23 cellular contexts compared by ENCODE assay signal in the genomic region with DNA sequence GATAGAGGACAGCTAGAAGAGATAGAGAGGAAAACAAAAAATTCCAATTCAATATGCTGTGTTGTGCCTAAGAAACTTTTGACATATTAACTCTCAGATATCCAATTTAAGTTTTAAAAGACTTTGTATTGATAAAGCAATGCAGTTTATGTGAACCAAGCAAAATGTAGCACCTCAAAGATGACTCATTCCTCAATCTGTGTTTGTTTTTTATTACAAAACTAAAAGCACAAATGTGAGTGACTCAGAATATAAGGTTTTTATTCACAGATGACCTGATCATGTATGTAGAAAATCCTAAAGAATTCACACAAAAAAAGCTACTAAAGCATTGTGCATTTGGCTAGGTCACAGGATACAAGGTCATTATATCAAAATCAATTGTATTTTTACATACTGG. TPM values are rescaled to one million over a fixed set of nuclear protein-coding genes. Genes with fewer than 3 reads are reported as not detected.
DNase-seq lines count a peak whose midpoint lies in the region; ATAC-seq, FAIRE-seq and TF ChIP-seq lines count a peak whose summit lies in the region.
"Had no signal": no experiment of that assay in that cellular context is flagged by ENCODE, and none has a peak within 500 bp of the region (broad histone marks: within the 10 kb centered on the region; RNA-seq: fewer than 3 reads in every experiment).

No MANE protein-coding gene starts in this region.

- intact Hi-C loops in HepG2 (cut with micrococcal nuclease; ENCODE audit: unreplicated experiment) = no loop called here
- intact Hi-C loops in mucosa of descending colon (cut with DNase I, micrococcal nuclease) = no loop called here

- no peak overlapping the region for H3K27ac ChIP-seq in liver (ENCODE audit: low read depth in 1 of 2, low read length in 2 of 2)
- H3K27ac ChIP-seq in HepG2 (ENCODE audit: extremely low read length, insufficient read depth, low read length) = no peak overlapping the region
- H3K27ac ChIP-seq in RWPE1 = no peak overlapping the region
- H3K27ac ChIP-seq: SJSA1, stomach had no signal

- peaks cover 0 to 1% (median under 1%) of the 10 kb centered on the region in 4 donors for H3K36me3 ChIP-seq in liver (ENCODE audit: control insufficient read depth in 4 of 4, insufficient read depth in 3 of 4, low read depth in 1 of 4, low read length in 3 of 4)
- no peaks in the 10 kb centered on the region for H3K36me3 ChIP-seq in HepG2 (replicated peaks in 1 of 2; ENCODE audit: control insufficient read depth in 1 of 2, insufficient read depth in 2 of 2, low read length in 2 of 2)
- H3K36me3 ChIP-seq in mucosa of descending colon (ENCODE audit: low read depth) = no peaks in the 10 kb centered on the region
- H3K36me3 ChIP-seq: gastroesophageal sphincter, SJSA1 had no signal

- in situ Hi-C loops in HepG2 (cut with HindIII; ENCODE audit: extremely low pct_ligation_motif_present, low pct_unique_long_range_greater_than_20kb) = no loop called here

- POLR2A ChIA-PET in HepG2 (lab: Yijun Ruan, JAX) = no interaction called here
- POLR2A ChIA-PET in RWPE1 (lab: Yijun Ruan, JAX; ENCODE audit: low non-redundant PET) = no interaction called here

- CTCF ChIA-PET in HepG2 (lab: Yijun Ruan, JAX; ENCODE audit: low intra/inter-chr PET ratio, low total read pairs) (no interaction called here), RWPE1 (lab: Yijun Ruan, JAX) (no interaction called here)

- no peak for FAIRE-seq in HepG2 (lab: Jason Lieb, UNC)
- FAIRE-seq: endometrium had no signal

- no peaks in the 10 kb centered on the region for H3K27me3 ChIP-seq in liver (ENCODE audit: control insufficient read depth in 4 of 4, insufficient read depth in 4 of 4, low read length in 3 of 4)
- H3K27me3 ChIP-seq in HepG2 (ENCODE audit: control insufficient read depth in 1 of 2, insufficient read depth in 2 of 2, low read length in 2 of 2) = no peaks in the 10 kb centered on the region
- H3K27me3 ChIP-seq: gastroesophageal sphincter, SJSA1, stomach had no signal

- H3K4me1 ChIP-seq in liver (ENCODE audit: control insufficient read depth in 4 of 4, insufficient read depth in 4 of 4, low read length in 3 of 4) (peaks cover 0 to 6% (median 0%) of the 10 kb centered on the region in 4 donors), HepG2 (ENCODE audit: insufficient read depth, low read length) (no peaks in the 10 kb centered on the region), mucosa of descending colon (ENCODE audit: low read depth) (no peaks in the 10 kb centered on the region)
- H3K4me1 ChIP-seq: SJSA1 had no signal

- TF ChIP-seq EP300 in HepG2 (IDR thresholded peaks at IDR 0.05; ENCODE audit: low read depth in 2 of 2, low read length in 2 of 2) (no peak), HepG2 (CRISPR knock-in tag; IDR thresholded peaks at IDR 0.05; ENCODE audit: borderline replicate concordance) (no peak)

- no peak for TF ChIP-seq POLR2A in HepG2 (IDR thresholded peaks at IDR 0.05; ENCODE audit: insufficient read depth in 1 of 2, low read depth in 2 of 2, low read length in 2 of 2)

- no peak for TF ChIP-seq CTCF in liver (IDR thresholded peaks at IDR 0.05; ENCODE audit: low read depth, low read length, missing input control)
- no peak for TF ChIP-seq CTCF in HepG2 (CRISPR knock-in tag; IDR thresholded peaks at IDR 0.05)
- TF ChIP-seq CTCF in RWPE1 (conservative IDR thresholded peaks at IDR 0.05; ENCODE audit: low read depth) = no peak
- TF ChIP-seq CTCF in fibroblast of mammary gland (conservative IDR thresholded peaks at IDR 0.05; ENCODE audit: control insufficient read depth, insufficient read depth, low read depth, low read length) = no peak
- TF ChIP-seq CTCF in mucosa of descending colon (IDR thresholded peaks at IDR 0.05) = no peak

- H3K79me2 ChIP-seq in HepG2 (ENCODE audit: insufficient read depth, low read length) = no peaks in the 10 kb centered on the region

- no peak overlapping the region for H2AFZ ChIP-seq in HepG2 (ENCODE audit: low read length)

- no peaks in the 10 kb centered on the region for H3K9me3 ChIP-seq in liver (ENCODE audit: control insufficient read depth in 4 of 4, low read length in 3 of 4)
- no peaks in the 10 kb centered on the region for H3K9me3 ChIP-seq in HepG2 (ENCODE audit: low read length)
- H3K9me3 ChIP-seq in mucosa of descending colon = no peaks in the 10 kb centered on the region
- H3K9me3 ChIP-seq: gastroesophageal sphincter, SJSA1, stomach had no signal

- DNase-seq in HepG2 (ENCODE audit: low spot score) = no peak
- peak; percentile 27 for DNase-seq in RWPE1 (ENCODE audit: low spot score)
- DNase-seq in fibroblast of mammary gland (ENCODE audit: low read depth) = peak; percentile 63
- no peak for DNase-seq in mucosa of descending colon
- DNase-seq in NCI-H146 (lab: John Stamatoyannopoulos, UW) = no peak
- no peak for DNase-seq in NCI-H69 (lab: John Stamatoyannopoulos, UW)
- DNase-seq: activated effector memory CD4-positive, alpha-beta T cell treated with Interleukin-2 at 50 U/mL for 16 hours; amygdala; Calu3; cerebellar nuclear complex; GDM1; H7; KG1; NCI-H1092; NCI-H524; stomach had no signal

- no peak overlapping the region for H3K4me3 ChIP-seq in liver (ENCODE audit: low read depth in 1 of 3, low read length in 3 of 3)
- no peak overlapping the region for H3K4me3 ChIP-seq in HepG2 (replicated peaks in 1 of 3; ENCODE audit: insufficient read depth in 1 of 3, low read depth in 2 of 3, low read length in 3 of 3)
- H3K4me3 ChIP-seq in fibroblast of mammary gland (ENCODE audit: control insufficient read depth, low read depth, low read length) = no peak overlapping the region
- no peak overlapping the region for H3K4me3 ChIP-seq in mucosa of descending colon
- H3K4me3 ChIP-seq: gastroesophageal sphincter, SJSA1, stomach had no signal

- H3K4me2 ChIP-seq in HepG2 (ENCODE audit: low read depth, low read length) = no peak overlapping the region

- no peak for ATAC-seq in HepG2
- ATAC-seq in mucosa of descending colon = no peak
- ATAC-seq: gastroesophageal sphincter, WTC11 had no signal

- H3K9ac ChIP-seq in liver (ENCODE audit: low read depth in 1 of 2, low read length in 2 of 2) = no peak overlapping the region
- no peak overlapping the region for H3K9ac ChIP-seq in HepG2 (ENCODE audit: insufficient read depth, low read depth, low read length)

- H4K20me1 ChIP-seq in HepG2 (ENCODE audit: insufficient read depth, low read length) = no peaks in the 10 kb centered on the region

- TF ChIP-seq RAD21 in liver (IDR thresholded peaks at IDR 0.05) (no peak), HepG2 (CRISPR knock-in tag; IDR thresholded peaks at IDR 0.05) (no peak)

- BruUV-seq in HepG2 (replicated peaks; lab: Mats Ljungman, UMichigan) = no TSS peak

RNA-seq across cellular contexts. Expression of gene HCLS1, which starts 11.1 kb away (rescaled TPM):
- 10 to 100 TPM; 17.2 to 39.8 TPM for total RNA-seq in liver
- 10 to 100 TPM; 18.5 to 26.6 TPM for polyA plus RNA-seq in liver
- not detected in 2 replicates for total RNA-seq in HepG2 (2016; rRNA removed; fragmentation: Illumina TruSeq; extraction: Trizol)
- not detected in 2 replicates for total RNA-seq in HepG2 (2016; cell fraction: cytosol; rRNA removed; fragmentation: Illumina TruSeq; extraction: Trizol; ENCODE audit: low read depth)
- 0.28 TPM in 1 of 2 replicates, not detected in the other for total RNA-seq in HepG2 (2016; cell fraction: insoluble cytoplasmic fraction; rRNA removed; fragmentation: Illumina TruSeq; extraction: Trizol)
- total RNA-seq in HepG2 (2016; cell fraction: membrane; rRNA removed; fragmentation: Illumina TruSeq; extraction: Trizol) = not detected in 2 replicates
- total RNA-seq in HepG2 (2016; cell fraction: nucleus; rRNA removed; fragmentation: Illumina TruSeq; extraction: Trizol) = not detected in 2 replicates
- not detected in 2 replicates for polyA plus RNA-seq in HepG2 (2011; rRNA removed)
- polyA plus RNA-seq in HepG2 (2011; cell fraction: cytosol; rRNA removed) = 0.09 TPM in 1 of 2 replicates, not detected in the other
- polyA plus RNA-seq in HepG2 (2011; cell fraction: nucleus; rRNA removed) = 0.13 and 0.64 TPM in 2 replicates
- not detected in 2 replicates for polyA plus RNA-seq in HepG2 (2012)
- not detected in 2 replicates for polyA plus RNA-seq in HepG2 (2016; cell fraction: cytosol; fragmentation: Illumina TruSeq; extraction: Trizol; ENCODE audit: low read depth)
- not detected in 2 replicates for polyA plus RNA-seq in HepG2 (2016; cell fraction: insoluble cytoplasmic fraction; fragmentation: Illumina TruSeq; extraction: Trizol; ENCODE audit: low read depth)
- polyA plus RNA-seq in HepG2 (2016; cell fraction: membrane; fragmentation: Illumina TruSeq; extraction: Trizol; ENCODE audit: low read depth) = not detected in 2 replicates
- polyA plus RNA-seq in HepG2 (2016; cell fraction: nucleus; fragmentation: Illumina TruSeq; extraction: Trizol; ENCODE audit: insufficient read depth, low read depth) = 0.16 TPM in 1 of 2 replicates, not detected in the other
- not detected in 2 replicates for polyA minus RNA-seq in HepG2 (2011; rRNA and poly(A)+ RNA removed; ENCODE audit: low replicate concordance)
- polyA minus RNA-seq in HepG2 (2011; cell fraction: cytosol; rRNA and poly(A)+ RNA removed) = not detected in 2 replicates
- 1.3 and 1.7 TPM in 2 replicates for polyA minus RNA-seq in HepG2 (2011; cell fraction: nucleus; rRNA and poly(A)+ RNA removed)
- total RNA-seq in mucosa of descending colon = 10 to 100 TPM in 2 of 3 donors, 1 to 10 TPM in 1; 8.8 to 32.1 (median 23.5) TPM
- total RNA-seq: SJSA1 had no signal

RNA-seq across cellular contexts. Expression of gene FBXO40, which starts 56.5 kb away (rescaled TPM):
- total RNA-seq in liver (under 1 TPM; 0.05 to 0.08 TPM), HepG2 (2016; rRNA removed; fragmentation: Illumina TruSeq; extraction: Trizol) (not detected in 2 replicates), mucosa of descending colon (under 1 TPM in 1 of 3 donors, not detected in 2; 0.10 TPM)
- polyA plus RNA-seq in liver (not detected), HepG2 (2011; rRNA removed) (not detected in 2 replicates)
- not detected in 2 replicates for total RNA-seq in HepG2 (2016; cell fraction: cytosol; rRNA removed; fragmentation: Illumina TruSeq; extraction: Trizol; ENCODE audit: low read depth)
- total RNA-seq in HepG2 (2016; cell fraction: insoluble cytoplasmic fraction; rRNA removed; fragmentation: Illumina TruSeq; extraction: Trizol) = not detected in 2 replicates
- total RNA-seq in HepG2 (2016; cell fraction: membrane; rRNA removed; fragmentation: Illumina TruSeq; extraction: Trizol) = not detected in 2 replicates
- total RNA-seq in HepG2 (2016; cell fraction: nucleus; rRNA removed; fragmentation: Illumina TruSeq; extraction: Trizol) = not detected in 2 replicates
- not detected in 2 replicates for polyA plus RNA-seq in HepG2 (2011; cell fraction: cytosol; rRNA removed)
- not detected in 2 replicates for polyA plus RNA-seq in HepG2 (2011; cell fraction: nucleus; rRNA removed)
- polyA plus RNA-seq in HepG2 (2012) = not detected in 2 replicates
- not detected in 2 replicates for polyA plus RNA-seq in HepG2 (2016; cell fraction: cytosol; fragmentation: Illumina TruSeq; extraction: Trizol; ENCODE audit: low read depth)
- not detected in 2 replicates for polyA plus RNA-seq in HepG2 (2016; cell fraction: insoluble cytoplasmic fraction; fragmentation: Illumina TruSeq; extraction: Trizol; ENCODE audit: low read depth)
- not detected in 2 replicates for polyA plus RNA-seq in HepG2 (2016; cell fraction: membrane; fragmentation: Illumina TruSeq; extraction: Trizol; ENCODE audit: low read depth)
- not detected in 2 replicates for polyA plus RNA-seq in HepG2 (2016; cell fraction: nucleus; fragmentation: Illumina TruSeq; extraction: Trizol; ENCODE audit: insufficient read depth, low read depth)
- polyA minus RNA-seq in HepG2 (2011; rRNA and poly(A)+ RNA removed; ENCODE audit: low replicate concordance) = not detected in 2 replicates
- not detected in 2 replicates for polyA minus RNA-seq in HepG2 (2011; cell fraction: cytosol; rRNA and poly(A)+ RNA removed)
- polyA minus RNA-seq in HepG2 (2011; cell fraction: nucleus; rRNA and poly(A)+ RNA removed) = not detected in 2 replicates
- total RNA-seq: Calu3; lower leg skin; SJSA1; T-helper 2 cell treated with Interferon-gamma antibody and Interleukin-4, amounts not matched to agents 100 ng/mL and 5 ng/mL, for 36 hours had no signal

Comparison
In these comparisons a context has a peak if more than half of its experiments do, and no peak if none do; other contexts are left out.
1. RNA of gene HCLS1, which starts 11.1 kb away (total RNA-seq): 17.2 to 39.8 TPM in liver and 8.8 to 32.1 TPM in mucosa of descending colon; 0.28 TPM in HepG2; every median in the first group is over 4 times any median in the second.
2. DNase-seq: peak in RWPE1 (single experiment) and fibroblast of mammary gland (single experiment); none in HepG2 (single experiment), mucosa of descending colon (0 of 3), NCI-H146 (single experiment) and NCI-H69 (single experiment).